ENCODE assay signal across 2 cellular contexts in the genomic region with DNA sequence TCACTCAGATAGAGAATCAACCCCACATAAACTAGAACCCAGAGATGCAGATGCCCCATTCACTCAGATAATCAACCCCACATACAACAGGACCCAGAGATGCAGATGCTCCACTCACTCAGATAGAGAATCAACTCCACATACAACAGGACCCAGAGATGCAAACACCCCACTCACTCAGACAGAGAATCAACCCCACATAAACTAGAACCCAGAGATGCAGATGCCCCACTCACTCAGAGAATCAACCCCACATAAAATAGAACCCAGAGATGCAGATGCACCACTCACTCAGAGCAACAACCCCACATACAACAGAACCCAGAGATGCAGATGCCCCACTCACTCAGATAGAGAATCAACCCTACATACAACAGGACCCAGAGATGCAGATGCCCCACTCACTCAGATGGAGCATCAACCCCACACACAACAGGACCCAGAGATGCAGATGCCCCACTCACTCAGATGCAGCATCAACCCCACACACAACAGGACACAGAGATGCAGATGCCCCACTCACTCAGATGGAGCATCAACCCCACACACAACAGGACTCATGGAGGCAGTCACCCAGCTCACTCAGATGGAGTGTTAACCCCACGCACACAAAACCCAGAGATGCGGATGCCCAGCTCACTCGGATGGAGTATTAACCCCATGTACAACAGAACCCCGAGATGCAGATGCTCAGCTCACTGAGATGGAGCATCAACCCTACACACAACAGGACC.
TF ChIP-seq lines count a peak whose summit lies in the region.

No MANE protein-coding gene starts in this region.

TF ChIP-seq in GM12891, 5 proteins besides CTCF, POLR2A, EP300 and RAD21 (continued from another document):
- no peak for TF ChIP-seq SPI1 (IDR thresholded peaks at IDR 0.05; ENCODE audit: low read depth, low read length)
- no peak for TF ChIP-seq POLR2AphosphoS5 (IDR thresholded peaks at IDR 0.05; ENCODE audit: low read depth, low read length)
- no peak for TF ChIP-seq POU2F2 (IDR thresholded peaks at IDR 0.05; ENCODE audit: low read depth, low read length)
- TF ChIP-seq TAF1 (IDR thresholded peaks at IDR 0.05; ENCODE audit: low read depth, low read length): no peak

TF ChIP-seq in GM12878, 131 proteins besides CTCF, POLR2A, EP300 and RAD21 (continued from another document):
- TF ChIP-seq KAT2A (conservative IDR thresholded peaks at IDR 0.05; ENCODE audit: control insufficient read depth, low read depth, low read length): no peak
